Comparison of ENCODE assay signal across 6 cellular contexts in the genomic region with DNA sequence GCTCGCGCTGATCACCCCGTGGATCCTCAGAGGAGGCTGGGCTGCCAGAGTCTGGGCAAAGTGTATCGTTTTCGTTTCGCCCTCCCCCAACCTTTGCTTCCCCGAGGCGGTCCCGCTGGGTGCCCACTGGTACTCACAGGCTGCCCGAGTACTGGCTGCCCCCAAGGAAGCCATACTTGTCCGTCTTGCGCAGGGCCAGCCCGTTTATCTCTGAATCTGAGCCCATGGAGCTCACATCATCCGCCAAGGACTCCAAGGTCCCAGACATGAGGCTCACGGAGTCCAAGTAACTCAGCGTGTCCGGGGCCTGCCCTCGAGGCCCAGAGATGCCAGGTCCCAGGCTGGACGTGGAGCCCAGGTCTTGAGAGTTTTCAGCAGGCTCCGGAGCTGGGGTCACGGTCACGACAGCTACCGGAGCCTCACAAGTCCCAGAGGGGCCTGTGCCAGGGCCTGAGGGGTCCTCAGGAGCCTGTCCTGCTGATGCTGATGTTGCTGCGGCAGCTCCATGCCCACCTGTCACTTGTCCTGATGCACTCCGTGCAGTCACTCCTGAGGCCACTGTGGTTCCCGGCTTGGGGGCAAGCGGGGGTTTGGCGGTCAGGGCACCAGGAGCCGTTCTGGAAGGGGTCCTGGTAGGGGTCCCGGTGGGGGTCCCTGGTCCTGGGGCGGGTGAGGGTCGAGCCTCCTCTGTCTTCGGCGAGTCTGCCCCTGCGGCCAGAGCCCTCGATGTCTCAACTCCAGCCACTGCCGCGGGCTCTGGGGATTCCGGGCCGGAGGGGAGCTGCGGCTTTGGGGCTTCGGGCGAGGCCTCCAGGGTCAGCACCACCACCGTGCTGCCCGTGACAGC. TPM values are rescaled to one million over a fixed set of nuclear protein-coding genes. Genes with fewer than 3 reads are reported as not detected.
A peak's percentile ranks its signal among the peaks of the same experiment; 100 is the strongest.
DNase-seq lines count a peak whose midpoint lies in the region; TF ChIP-seq lines count a peak whose summit lies in the region.

No MANE protein-coding gene starts in this region.

- peak overlapping the region; percentile 40 for H3K9ac ChIP-seq in parathyroid adenoma

- DNase-seq in NAMALWA (ENCODE audit: low spot score), result peak; percentile 33
- DNase-seq in chondrocyte (ENCODE audit: low spot score), result no peak
- DNase-seq in mucosa of gallbladder (ENCODE audit: low spot score), result no peak
- DNase-seq in NCI-H446 (lab: John Stamatoyannopoulos, UW), result no peak
- DNase-seq in NOMO-1 (lab: John Stamatoyannopoulos, UW; ENCODE audit: unreplicated experiment in 2 of 2), result no peak

- H3K4me1 ChIP-seq in parathyroid adenoma, result peaks cover 15% of the 10 kb centered on the region

- no peaks in the 10 kb centered on the region for H3K9me3 ChIP-seq in parathyroid adenoma (ENCODE audit: control insufficient read depth, low read length)

- H3K27me3 ChIP-seq in parathyroid adenoma (ENCODE audit: control insufficient read depth, insufficient read depth, low read length), result no peaks in the 10 kb centered on the region

- H3K36me3 Mint-ChIP-seq in chondrocyte (ENCODE audit: low read depth), result peaks cover 9% of the 10 kb centered on the region

- H3K4me1 Mint-ChIP-seq in chondrocyte (ENCODE audit: low read depth), result peaks cover 43% of the 10 kb centered on the region

- no peaks in the 10 kb centered on the region for H3K36me3 ChIP-seq in parathyroid adenoma (ENCODE audit: control insufficient read depth, insufficient read depth, low read length)

- H3K4me3 Mint-ChIP-seq in chondrocyte (ENCODE audit: unreplicated experiment), result peak overlapping the region; percentile 86

- TF ChIP-seq CTCF in chondrocyte (IDR thresholded peaks at IDR 0.05), result no peak
- TF ChIP-seq CTCF in parathyroid adenoma (IDR thresholded peaks at IDR 0.05), result no peak

- peak overlapping the region; percentile 81 for H3K27ac Mint-ChIP-seq in chondrocyte (ENCODE audit: unreplicated experiment)

- H3K79me2 ChIP-seq in parathyroid adenoma, result peaks cover 30% of the 10 kb centered on the region

- no peaks in the 10 kb centered on the region for H3K27me3 Mint-ChIP-seq in chondrocyte (ENCODE audit: low read depth)

- H3K27ac ChIP-seq in parathyroid adenoma, result peak overlapping the region; percentile 12

- H3K4me2 ChIP-seq in parathyroid adenoma (ENCODE audit: low read length), result peak overlapping the region; percentile 92

- no peaks in the 10 kb centered on the region for H3K9me3 Mint-ChIP-seq in chondrocyte (ENCODE audit: low read depth)

- peak overlapping the region; percentile 83 for H3K4me3 ChIP-seq in parathyroid adenoma (ENCODE audit: low read depth, low read length)

- peak overlapping the region; percentile 26 for H2AFZ ChIP-seq in parathyroid adenoma

RNA-seq across cellular contexts. Expression of a gene that starts 1.0 kb away (rescaled TPM):
- 43.3 to 48.6 TPM (median 44.2 TPM) in 3 replicates for total RNA-seq in chondrocyte
- 60.6 TPM for total RNA-seq in mucosa of gallbladder

RNA-seq across cellular contexts. Expression of a gene that starts 5.3 kb away (rescaled TPM):
- total RNA-seq in chondrocyte (0.82 to 2.2 TPM (median 1.4 TPM) in 3 replicates), mucosa of gallbladder (1.3 TPM)

RNA-seq across cellular contexts. Expression of a gene that starts 13.0 kb away (rescaled TPM):
- total RNA-seq in chondrocyte, result 0.85 to 1.7 TPM (median 1.3 TPM) in 3 replicates
- 11.5 TPM for total RNA-seq in mucosa of gallbladder

RNA-seq across cellular contexts. Expression of a gene that starts 14.2 kb away (rescaled TPM):
- total RNA-seq in chondrocyte (53.2 to 61.0 TPM (median 55.8 TPM) in 3 replicates), mucosa of gallbladder (71.2 TPM)

RNA-seq across cellular contexts. Expression of a gene that starts 25.9 kb away (rescaled TPM):
- total RNA-seq in chondrocyte (10.6 to 11.8 TPM (median 10.8 TPM) in 3 replicates), mucosa of gallbladder (11.8 TPM)
